13 cellular contexts compared by ENCODE assay signal in genomic region chr10:43210556-43210955, GRCh38. TPM values are rescaled to one million over a fixed set of nuclear protein-coding genes. Genes with fewer than 3 reads are reported as not detected.
A peak's percentile ranks its signal among the peaks of the same experiment; 100 is the strongest.
DNase-seq lines count a peak whose midpoint lies in the region; ATAC-seq and TF ChIP-seq lines count a peak whose summit lies in the region.
"Had no signal": no experiment of that assay in that cellular context is flagged by ENCODE, and none has a peak within 500 bp of the region (broad histone marks: within the 10 kb centered on the region; RNA-seq: fewer than 3 reads in every experiment).

No MANE protein-coding gene starts in this region.

- ATAC-seq in PC-3 = peak; percentile 10; the same call in 1 of the 2 replicates
- ATAC-seq in psoas muscle = no peak
- ATAC-seq: A549 had no signal

- no peaks in the 10 kb centered on the region for H3F3A ChIP-seq in PC-3 (ENCODE audit: low read length, unreplicated experiment)

- H3K9me2 ChIP-seq in PC-3 (replicated peaks; ENCODE audit: low read length) = no peaks in the 10 kb centered on the region

- no peaks in the 10 kb centered on the region for H3K79me2 ChIP-seq in PC-3 (ENCODE audit: low read length)

- H3K4me3 ChIP-seq in PC-3 (ENCODE audit: low read length) (no peak overlapping the region), left ventricle myocardium inferior (no peak overlapping the region), psoas muscle (no peak overlapping the region)
- H3K4me3 ChIP-seq: A549, adrenal gland had no signal

- no peaks in the 10 kb centered on the region for H3K4me1 ChIP-seq in PC-3 (ENCODE audit: insufficient read depth, low read length)
- H3K4me1 ChIP-seq in left ventricle myocardium inferior = peaks cover 6% of the 10 kb centered on the region
- H3K4me1 ChIP-seq in psoas muscle = no peaks in the 10 kb centered on the region
- H3K4me1 ChIP-seq: adrenal gland had no signal

- no peaks in the 10 kb centered on the region for H4K20me1 ChIP-seq in PC-3 (ENCODE audit: low read length)

- no TSS peak for BruUV-seq in PC-3 (replicated peaks; lab: Mats Ljungman, UMichigan)

- TF ChIP-seq CTCF in PC-3 (conservative IDR thresholded peaks at IDR 0.05; ENCODE audit: low read depth, low read length) = no peak
- TF ChIP-seq CTCF in left ventricle myocardium inferior (IDR thresholded peaks at IDR 0.05; ENCODE audit: borderline replicate concordance) = no peak
- TF ChIP-seq CTCF in psoas muscle (IDR thresholded peaks at IDR 0.05) = no peak

- H3K36me3 ChIP-seq in PC-3 (ENCODE audit: low read depth, low read length) = no peaks in the 10 kb centered on the region
- no peaks in the 10 kb centered on the region for H3K36me3 ChIP-seq in left ventricle myocardium inferior
- H3K36me3 ChIP-seq in psoas muscle (ENCODE audit: insufficient read depth in 1 of 2, low read depth in 1 of 2) = no peaks in the 10 kb centered on the region
- H3K36me3 ChIP-seq: adrenal gland had no signal

- peak; percentile 13 for DNase-seq in activated T-cell treated with anti-CD3 and anti-CD28 coated beads, Interleukin-2, amount 50 U/mL, for 1 hour
- DNase-seq in activated T-cell treated with anti-CD3 and anti-CD28 coated beads for 4 hours (no peak), PC-3 (no peak), left ventricle myocardium inferior (peak; percentile 10), psoas muscle (peak; percentile 3 to 43), glomerular visceral epithelial cell (ENCODE audit: extremely low spot score) (no peak), NCI-H82 (lab: John Stamatoyannopoulos, UW) (no peak), kidney glomerular epithelial cell (lab: John Stamatoyannopoulos, UW) (no peak)
- DNase-seq: midbrain, NCI-H510A had no signal

- no peak overlapping the region for H3K4me2 ChIP-seq in PC-3 (ENCODE audit: low read length)
- H3K4me2 ChIP-seq: A549 had no signal

- WGBS in psoas muscle, 3 donors = 64 to 75% (median 68%) methylated on average over 6 of the region's 6 CpGs

- H2AFZ ChIP-seq in PC-3 (ENCODE audit: low read length) = no peak overlapping the region

- no peak overlapping the region for H3K9ac ChIP-seq in PC-3 (ENCODE audit: low read length)

- POLR2A ChIA-PET in PC-3 (lab: Charles Lee; ENCODE audit: unreplicated experiment) = no interaction called here

- intact Hi-C loops in PC-3 (cut with micrococcal nuclease) = no loop called here
- intact Hi-C loops in left ventricle myocardium inferior (cut with micrococcal nuclease) = no loop called here
- intact Hi-C loops in psoas muscle (cut with DNase I) = no loop called here

- H3K27ac ChIP-seq in PC-3 (ENCODE audit: low read length) (no peak overlapping the region), left ventricle myocardium inferior (replicated peaks) (no peak overlapping the region), psoas muscle (no peak overlapping the region)
- H3K27ac ChIP-seq: A549, adrenal gland, epithelial cell of prostate had no signal

- CTCF ChIA-PET in PC-3 (lab: Charles Lee) = interaction anchor here (0.5 kb wide), 1 partner anchor 225 kb away, joined by 13 read pairs; no protein-coding TSS in a partner anchor

- no peaks in the 10 kb centered on the region for H3K9me3 ChIP-seq in PC-3 (ENCODE audit: low read length)
- H3K9me3 ChIP-seq in left ventricle myocardium inferior (replicated peaks) = no peaks in the 10 kb centered on the region
- no peaks in the 10 kb centered on the region for H3K9me3 ChIP-seq in psoas muscle
- H3K9me3 ChIP-seq: A549, adrenal gland had no signal

- H3K27me3 ChIP-seq in PC-3 (ENCODE audit: low read length) = no peaks in the 10 kb centered on the region
- peaks cover 20% of the 10 kb centered on the region for H3K27me3 ChIP-seq in left ventricle myocardium inferior (ENCODE audit: low read depth)
- no peaks in the 10 kb centered on the region for H3K27me3 ChIP-seq in psoas muscle (ENCODE audit: insufficient read depth in 3 of 3, low read length in 2 of 3)
- H3K27me3 ChIP-seq: adrenal gland had no signal

RNA-seq across cellular contexts. Expression of gene RASGEF1A, which starts 56.3 kb away (rescaled TPM):
- total RNA-seq in PC-3 (2014; rRNA removed) = not detected in 2 replicates
- total RNA-seq in left ventricle myocardium inferior = 1.1 TPM
- under 1 TPM; 0.34 to 0.69 (median 0.41) TPM for total RNA-seq in psoas muscle
- polyA plus RNA-seq in psoas muscle = under 1 TPM; 0.10 to 0.46 (median 0.15) TPM

Comparison
In these comparisons a context has a peak if more than half of its experiments do, and no peak if none do; other contexts are left out.
1. DNase-seq: peak in activated T-cell treated with anti-CD3 and anti-CD28 coated beads, Interleukin-2, amount 50 U/mL, for 1 hour (single experiment), left ventricle myocardium inferior (single experiment) and psoas muscle (2 of 2); none in activated T-cell treated with anti-CD3 and anti-CD28 coated beads for 4 hours (single experiment), PC-3 (single experiment), glomerular visceral epithelial cell (single experiment), NCI-H82 (single experiment) and kidney glomerular epithelial cell (single experiment).